ENCODE assay signal across 8 cellular contexts in genomic region chr10:6145414-6145978, GRCh38. TPM values are rescaled to one million over a fixed set of nuclear protein-coding genes. Genes with fewer than 3 reads are reported as not detected.
DNase-seq lines count a peak whose midpoint lies in the region; ATAC-seq and TF ChIP-seq lines count a peak whose summit lies in the region.

No MANE protein-coding gene starts in this region.

- no peak for TF ChIP-seq POLR2A in suprapubic skin (IDR thresholded peaks at IDR 0.05)

- no peaks in the 10 kb centered on the region for H3K27me3 ChIP-seq in layer of hippocampus (ENCODE audit: control insufficient read depth, insufficient read depth, low read length)
- H3K27me3 ChIP-seq in suprapubic skin, result no peaks in the 10 kb centered on the region

- H3K27ac Mint-ChIP-seq in activated CD4-positive, alpha-beta T cell treated with anti-CD3 and anti-CD28 coated beads, Interleukin-2, amount 10 ng/mL, durations not matched to agents 24 days and 14 days, result peak overlapping the region; percentile 81

- H3K27ac ChIP-seq in adipose tissue (ENCODE audit: low read depth, low read length), result peak overlapping the region; percentile 23
- H3K27ac ChIP-seq in layer of hippocampus (ENCODE audit: low read depth, low read length), result peak overlapping the region; percentile 68
- peak overlapping the region; percentile 91 for H3K27ac ChIP-seq in suprapubic skin

- no peak for DNase-seq in activated CD4-positive, alpha-beta T cell treated with anti-CD3 and anti-CD28 coated beads, Interleukin-2, amount 10 ng/mL, durations not matched to agents 24 days and 14 days
- no peak for DNase-seq in activated CD4-positive, alpha-beta T cell treated with anti-CD3 and anti-CD28 coated beads for 4 hours
- DNase-seq in suprapubic skin (ENCODE audit: low spot score in 2 of 2) (no peak), NCI-H187 (lab: John Stamatoyannopoulos, UW) (no peak), medulla oblongata (ENCODE audit: extremely low spot score) (no peak)

- peaks cover 71% of the 10 kb centered on the region for H3K4me1 Mint-ChIP-seq in activated CD4-positive, alpha-beta T cell treated with anti-CD3 and anti-CD28 coated beads, Interleukin-2, amount 10 ng/mL, durations not matched to agents 24 days and 14 days

- no peak for TF ChIP-seq EP300 in suprapubic skin (IDR thresholded peaks at IDR 0.05)

- H3K27me3 Mint-ChIP-seq in activated CD4-positive, alpha-beta T cell treated with anti-CD3 and anti-CD28 coated beads, Interleukin-2, amount 10 ng/mL, durations not matched to agents 24 days and 14 days, result no peaks in the 10 kb centered on the region

- peak overlapping the region; percentile 89 for H3K4me3 Mint-ChIP-seq in activated CD4-positive, alpha-beta T cell treated with anti-CD3 and anti-CD28 coated beads, Interleukin-2, amount 10 ng/mL, durations not matched to agents 24 days and 14 days

- no peaks in the 10 kb centered on the region for H3K9me3 Mint-ChIP-seq in activated CD4-positive, alpha-beta T cell treated with anti-CD3 and anti-CD28 coated beads, Interleukin-2, amount 10 ng/mL, durations not matched to agents 24 days and 14 days

- 4 to 13% (median 7%) methylated on average over 38 to 44 of the region's 44 CpGs for WGBS in adipose tissue, 3 donors
- WGBS in suprapubic skin, result 11% methylated on average over 14 of the region's 44 CpGs

- peak overlapping the region; percentile 97 for H3K4me3 ChIP-seq in suprapubic skin

- no peaks in the 10 kb centered on the region for H3K9me3 ChIP-seq in suprapubic skin

- intact Hi-C loops in activated CD4-positive, alpha-beta T cell treated with anti-CD3 and anti-CD28 coated beads, Interleukin-2, amount 10 ng/mL, durations not matched to agents 24 days and 14 days (cut with micrococcal nuclease), result no loop called here

- H3K36me3 Mint-ChIP-seq in activated CD4-positive, alpha-beta T cell treated with anti-CD3 and anti-CD28 coated beads, Interleukin-2, amount 10 ng/mL, durations not matched to agents 24 days and 14 days (ENCODE audit: low read depth), result peaks cover 33% of the 10 kb centered on the region

- no peak for ATAC-seq in HG03342 (IDR thresholded peaks at IDR 0.05; ENCODE audit: unreplicated experiment)

- H3K4me1 ChIP-seq in suprapubic skin, result peaks cover 54% of the 10 kb centered on the region

- TF ChIP-seq CTCF in suprapubic skin (IDR thresholded peaks at IDR 0.05), result no peak

- H3K36me3 ChIP-seq in suprapubic skin, result no peaks in the 10 kb centered on the region

RNA-seq across cellular contexts. Expression of gene RBM17, which starts 56.7 kb away (rescaled TPM):
- 258 and 262 TPM in 2 replicates for total RNA-seq in activated CD4-positive, alpha-beta T cell treated with anti-CD3 and anti-CD28 coated beads, Interleukin-2, amount 10 ng/mL, durations not matched to agents 24 days and 14 days
- polyA plus RNA-seq in adipose tissue, result 10 to 100 TPM; 36.9 to 93.6 (median 79.5) TPM
- total RNA-seq in suprapubic skin, result 10 to 100 TPM; 31.9 to 85.6 (median 42.9) TPM

RNA-seq across cellular contexts. Expression of gene PFKFB3, which starts 57.2 kb away (rescaled TPM):
- total RNA-seq in activated CD4-positive, alpha-beta T cell treated with anti-CD3 and anti-CD28 coated beads, Interleukin-2, amount 10 ng/mL, durations not matched to agents 24 days and 14 days, result 108 TPM in 2 replicates
- polyA plus RNA-seq in adipose tissue, result 100 to 1,000 TPM in 2 of 3 donors, 10 to 100 TPM in 1; 54.6 to 594 (median 123) TPM
- 100 to 1,000 TPM in 1 of 4 donors, 10 to 100 TPM in 3; 40.1 to 115 (median 52.2) TPM for total RNA-seq in suprapubic skin

Comparison
In these comparisons a context has a peak if more than half of its experiments do, and no peak if none do; other contexts are left out.
1. H3K27ac ChIP-seq: peak in every context shown above with its lines; median percentile 91 in suprapubic skin; 68 in layer of hippocampus; 23 in adipose tissue.